In genomic region chr9:97075289-97075870, GRCh38 we compare ENCODE assay signal across 1 cellular context.
TF ChIP-seq lines count a peak whose summit lies in the region.

No MANE protein-coding gene starts in this region.

TF ChIP-seq in HepG2, 621 proteins besides CTCF, POLR2A, EP300 and RAD21 (continued from another document):
- TF ChIP-seq ZNF274 (CRISPR knock-in tag; IDR thresholded peaks at IDR 0.05): no peak
- TF ChIP-seq JUND (CRISPR knock-in tag; IDR thresholded peaks at IDR 0.05): no peak
- no peak for TF ChIP-seq ARID3A (IDR thresholded peaks at IDR 0.05; ENCODE audit: low read depth, low read length)
- no peak for TF ChIP-seq ISX (CRISPR knock-in tag; conservative IDR thresholded peaks at IDR 0.05)
- TF ChIP-seq ZNF530 (CRISPR knock-in tag; IDR thresholded peaks at IDR 0.05; ENCODE audit: low read depth): no peak
- TF ChIP-seq TBP (CRISPR knock-in tag; IDR thresholded peaks at IDR 0.05): no peak
- no peak for TF ChIP-seq ZZZ3 (CRISPR knock-in tag; IDR thresholded peaks at IDR 0.05; ENCODE audit: borderline replicate concordance)
- TF ChIP-seq RARA (CRISPR knock-in tag; IDR thresholded peaks at IDR 0.05): peak; percentile 76
- no peak for TF ChIP-seq BCLAF1 (IDR thresholded peaks at IDR 0.05)
- TF ChIP-seq MAZ (IDR thresholded peaks at IDR 0.05; ENCODE audit: borderline replicate concordance, low read depth, low read length): no peak
- TF ChIP-seq MAZ (CRISPR knock-in tag; IDR thresholded peaks at IDR 0.05; ENCODE audit: low read depth): no peak
- TF ChIP-seq TGIF2 (CRISPR knock-in tag; IDR thresholded peaks at IDR 0.05): no peak
- no peak for TF ChIP-seq HNF4G (IDR thresholded peaks at IDR 0.05; ENCODE audit: borderline replicate concordance, low read depth, low read length)
- no peak for TF ChIP-seq HNF4G (CRISPR knock-in tag; IDR thresholded peaks at IDR 0.05; ENCODE audit: borderline replicate concordance, low read depth)
- TF ChIP-seq, protein P1, sequence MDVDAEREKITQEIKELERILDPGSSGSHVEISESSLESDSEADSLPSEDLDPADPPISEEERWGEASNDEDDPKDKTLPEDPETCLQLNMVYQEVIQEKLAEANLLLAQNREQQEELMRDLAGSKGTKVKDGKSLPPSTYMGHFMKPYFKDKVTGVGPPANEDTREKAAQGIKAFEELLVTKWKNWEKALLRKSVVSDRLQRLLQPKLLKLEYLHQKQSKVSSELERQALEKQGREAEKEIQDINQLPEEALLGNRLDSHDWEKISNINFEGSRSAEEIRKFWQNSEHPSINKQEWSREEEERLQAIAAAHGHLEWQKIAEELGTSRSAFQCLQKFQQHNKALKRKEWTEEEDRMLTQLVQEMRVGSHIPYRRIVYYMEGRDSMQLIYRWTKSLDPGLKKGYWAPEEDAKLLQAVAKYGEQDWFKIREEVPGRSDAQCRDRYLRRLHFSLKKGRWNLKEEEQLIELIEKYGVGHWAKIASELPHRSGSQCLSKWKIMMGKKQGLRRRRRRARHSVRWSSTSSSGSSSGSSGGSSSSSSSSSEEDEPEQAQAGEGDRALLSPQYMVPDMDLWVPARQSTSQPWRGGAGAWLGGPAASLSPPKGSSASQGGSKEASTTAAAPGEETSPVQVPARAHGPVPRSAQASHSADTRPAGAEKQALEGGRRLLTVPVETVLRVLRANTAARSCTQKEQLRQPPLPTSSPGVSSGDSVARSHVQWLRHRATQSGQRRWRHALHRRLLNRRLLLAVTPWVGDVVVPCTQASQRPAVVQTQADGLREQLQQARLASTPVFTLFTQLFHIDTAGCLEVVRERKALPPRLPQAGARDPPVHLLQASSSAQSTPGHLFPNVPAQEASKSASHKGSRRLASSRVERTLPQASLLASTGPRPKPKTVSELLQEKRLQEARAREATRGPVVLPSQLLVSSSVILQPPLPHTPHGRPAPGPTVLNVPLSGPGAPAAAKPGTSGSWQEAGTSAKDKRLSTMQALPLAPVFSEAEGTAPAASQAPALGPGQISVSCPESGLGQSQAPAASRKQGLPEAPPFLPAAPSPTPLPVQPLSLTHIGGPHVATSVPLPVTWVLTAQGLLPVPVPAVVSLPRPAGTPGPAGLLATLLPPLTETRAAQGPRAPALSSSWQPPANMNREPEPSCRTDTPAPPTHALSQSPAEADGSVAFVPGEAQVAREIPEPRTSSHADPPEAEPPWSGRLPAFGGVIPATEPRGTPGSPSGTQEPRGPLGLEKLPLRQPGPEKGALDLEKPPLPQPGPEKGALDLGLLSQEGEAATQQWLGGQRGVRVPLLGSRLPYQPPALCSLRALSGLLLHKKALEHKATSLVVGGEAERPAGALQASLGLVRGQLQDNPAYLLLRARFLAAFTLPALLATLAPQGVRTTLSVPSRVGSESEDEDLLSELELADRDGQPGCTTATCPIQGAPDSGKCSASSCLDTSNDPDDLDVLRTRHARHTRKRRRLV (CRISPR knock-in tag; IDR thresholded peaks at IDR 0.05): no peak
- TF ChIP-seq NFKB2 (CRISPR knock-in tag; IDR thresholded peaks at IDR 0.05; ENCODE audit: borderline replicate concordance): no peak
- TF ChIP-seq ZNF512 (CRISPR knock-in tag; IDR thresholded peaks at IDR 0.05): no peak
- TF ChIP-seq HES4 (CRISPR knock-in tag; IDR thresholded peaks at IDR 0.05; ENCODE audit: borderline replicate concordance): no peak
- TF ChIP-seq, protein P2, sequence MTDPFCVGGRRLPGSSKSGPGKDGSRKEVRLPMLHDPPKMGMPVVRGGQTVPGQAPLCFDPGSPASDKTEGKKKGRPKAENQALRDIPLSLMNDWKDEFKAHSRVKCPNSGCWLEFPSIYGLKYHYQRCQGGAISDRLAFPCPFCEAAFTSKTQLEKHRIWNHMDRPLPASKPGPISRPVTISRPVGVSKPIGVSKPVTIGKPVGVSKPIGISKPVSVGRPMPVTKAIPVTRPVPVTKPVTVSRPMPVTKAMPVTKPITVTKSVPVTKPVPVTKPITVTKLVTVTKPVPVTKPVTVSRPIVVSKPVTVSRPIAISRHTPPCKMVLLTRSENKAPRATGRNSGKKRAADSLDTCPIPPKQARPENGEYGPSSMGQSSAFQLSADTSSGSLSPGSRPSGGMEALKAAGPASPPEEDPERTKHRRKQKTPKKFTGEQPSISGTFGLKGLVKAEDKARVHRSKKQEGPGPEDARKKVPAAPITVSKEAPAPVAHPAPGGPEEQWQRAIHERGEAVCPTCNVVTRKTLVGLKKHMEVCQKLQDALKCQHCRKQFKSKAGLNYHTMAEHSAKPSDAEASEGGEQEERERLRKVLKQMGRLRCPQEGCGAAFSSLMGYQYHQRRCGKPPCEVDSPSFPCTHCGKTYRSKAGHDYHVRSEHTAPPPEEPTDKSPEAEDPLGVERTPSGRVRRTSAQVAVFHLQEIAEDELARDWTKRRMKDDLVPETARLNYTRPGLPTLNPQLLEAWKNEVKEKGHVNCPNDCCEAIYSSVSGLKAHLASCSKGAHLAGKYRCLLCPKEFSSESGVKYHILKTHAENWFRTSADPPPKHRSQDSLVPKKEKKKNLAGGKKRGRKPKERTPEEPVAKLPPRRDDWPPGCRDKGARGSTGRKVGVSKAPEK (CRISPR knock-in tag; IDR thresholded peaks at IDR 0.05; ENCODE audit: borderline replicate concordance): no peak
- TF ChIP-seq NFATC3 (CRISPR knock-in tag; IDR thresholded peaks at IDR 0.05): no peak
- peak; percentile 39; the same call in 1 of the 2 replicates for TF ChIP-seq HNF1B (CRISPR knock-in tag; IDR thresholded peaks at IDR 0.05)
- no peak for TF ChIP-seq ZNF546 (CRISPR knock-in tag; conservative IDR thresholded peaks at IDR 0.05)
- TF ChIP-seq ZNF430 (CRISPR knock-in tag; IDR thresholded peaks at IDR 0.05): no peak
- TF ChIP-seq, protein P3, sequence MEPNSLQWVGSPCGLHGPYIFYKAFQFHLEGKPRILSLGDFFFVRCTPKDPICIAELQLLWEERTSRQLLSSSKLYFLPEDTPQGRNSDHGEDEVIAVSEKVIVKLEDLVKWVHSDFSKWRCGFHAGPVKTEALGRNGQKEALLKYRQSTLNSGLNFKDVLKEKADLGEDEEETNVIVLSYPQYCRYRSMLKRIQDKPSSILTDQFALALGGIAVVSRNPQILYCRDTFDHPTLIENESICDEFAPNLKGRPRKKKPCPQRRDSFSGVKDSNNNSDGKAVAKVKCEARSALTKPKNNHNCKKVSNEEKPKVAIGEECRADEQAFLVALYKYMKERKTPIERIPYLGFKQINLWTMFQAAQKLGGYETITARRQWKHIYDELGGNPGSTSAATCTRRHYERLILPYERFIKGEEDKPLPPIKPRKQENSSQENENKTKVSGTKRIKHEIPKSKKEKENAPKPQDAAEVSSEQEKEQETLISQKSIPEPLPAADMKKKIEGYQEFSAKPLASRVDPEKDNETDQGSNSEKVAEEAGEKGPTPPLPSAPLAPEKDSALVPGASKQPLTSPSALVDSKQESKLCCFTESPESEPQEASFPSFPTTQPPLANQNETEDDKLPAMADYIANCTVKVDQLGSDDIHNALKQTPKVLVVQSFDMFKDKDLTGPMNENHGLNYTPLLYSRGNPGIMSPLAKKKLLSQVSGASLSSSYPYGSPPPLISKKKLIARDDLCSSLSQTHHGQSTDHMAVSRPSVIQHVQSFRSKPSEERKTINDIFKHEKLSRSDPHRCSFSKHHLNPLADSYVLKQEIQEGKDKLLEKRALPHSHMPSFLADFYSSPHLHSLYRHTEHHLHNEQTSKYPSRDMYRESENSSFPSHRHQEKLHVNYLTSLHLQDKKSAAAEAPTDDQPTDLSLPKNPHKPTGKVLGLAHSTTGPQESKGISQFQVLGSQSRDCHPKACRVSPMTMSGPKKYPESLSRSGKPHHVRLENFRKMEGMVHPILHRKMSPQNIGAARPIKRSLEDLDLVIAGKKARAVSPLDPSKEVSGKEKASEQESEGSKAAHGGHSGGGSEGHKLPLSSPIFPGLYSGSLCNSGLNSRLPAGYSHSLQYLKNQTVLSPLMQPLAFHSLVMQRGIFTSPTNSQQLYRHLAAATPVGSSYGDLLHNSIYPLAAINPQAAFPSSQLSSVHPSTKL (CRISPR knock-in tag; IDR thresholded peaks at IDR 0.05): peak; percentile 86
- no peak for TF ChIP-seq KLF13 (CRISPR knock-in tag; IDR thresholded peaks at IDR 0.05)
- no peak for TF ChIP-seq ZMYM3 (CRISPR knock-in tag; IDR thresholded peaks at IDR 0.05)
- no peak for TF ChIP-seq ZNF572 (CRISPR knock-in tag; IDR thresholded peaks at IDR 0.05)
- TF ChIP-seq ZNF496 (CRISPR knock-in tag; IDR thresholded peaks at IDR 0.05; ENCODE audit: insufficient replicate concordance): no peak
- TF ChIP-seq, protein P4, sequence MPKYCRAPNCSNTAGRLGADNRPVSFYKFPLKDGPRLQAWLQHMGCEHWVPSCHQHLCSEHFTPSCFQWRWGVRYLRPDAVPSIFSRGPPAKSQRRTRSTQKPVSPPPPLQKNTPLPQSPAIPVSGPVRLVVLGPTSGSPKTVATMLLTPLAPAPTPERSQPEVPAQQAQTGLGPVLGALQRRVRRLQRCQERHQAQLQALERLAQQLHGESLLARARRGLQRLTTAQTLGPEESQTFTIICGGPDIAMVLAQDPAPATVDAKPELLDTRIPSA (CRISPR knock-in tag; IDR thresholded peaks at IDR 0.05; ENCODE audit: borderline replicate concordance): no peak
- TF ChIP-seq, protein P5, sequence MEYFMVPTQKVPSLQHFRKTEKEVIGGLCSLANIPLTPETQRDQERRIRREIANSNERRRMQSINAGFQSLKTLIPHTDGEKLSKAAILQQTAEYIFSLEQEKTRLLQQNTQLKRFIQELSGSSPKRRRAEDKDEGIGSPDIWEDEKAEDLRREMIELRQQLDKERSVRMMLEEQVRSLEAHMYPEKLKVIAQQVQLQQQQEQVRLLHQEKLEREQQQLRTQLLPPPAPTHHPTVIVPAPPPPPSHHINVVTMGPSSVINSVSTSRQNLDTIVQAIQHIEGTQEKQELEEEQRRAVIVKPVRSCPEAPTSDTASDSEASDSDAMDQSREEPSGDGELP (IDR thresholded peaks at IDR 0.05; ENCODE audit: borderline replicate concordance, low read depth): no peak
- no peak for TF ChIP-seq RNF2 (conservative IDR thresholded peaks at IDR 0.05; ENCODE audit: low read depth)
- TF ChIP-seq PHF20 (CRISPR knock-in tag; IDR thresholded peaks at IDR 0.05): no peak
- no peak for TF ChIP-seq ZBTB37 (CRISPR knock-in tag; IDR thresholded peaks at IDR 0.05)
- TF ChIP-seq CEBPB (IDR thresholded peaks at IDR 0.05; ENCODE audit: borderline replicate concordance, low read depth, low read length): peak; percentile 46; the same call in 1 of the 2 replicates
- TF ChIP-seq RFX1 (IDR thresholded peaks at IDR 0.05): no peak
- no peak for TF ChIP-seq NFYC (CRISPR knock-in tag; IDR thresholded peaks at IDR 0.05)
TF ChIP-seq in HepG2: peak in this region for 41.
